Comparison of ENCODE assay signal across 10 cellular contexts in genomic region chr13:61410669-61411297, GRCh38. TPM values are rescaled to one million over a fixed set of nuclear protein-coding genes. Genes with fewer than 3 reads are reported as not detected.
DNase-seq lines count a peak whose midpoint lies in the region; ATAC-seq, FAIRE-seq and TF ChIP-seq lines count a peak whose summit lies in the region.
"Had no signal": no experiment of that assay in that cellular context is flagged by ENCODE, and none has a peak within 500 bp of the region (broad histone marks: within the 10 kb centered on the region; RNA-seq: fewer than 3 reads in every experiment).

No MANE protein-coding gene starts in this region.

- FAIRE-seq in A549 (lab: Jason Lieb, UNC): no peak
- FAIRE-seq: GM18507 had no signal

- TF ChIP-seq RAD21 in A549 (conservative IDR thresholded peaks at IDR 0.05 in 1 of 2, IDR thresholded peaks at IDR 0.05 in 1 of 2): peak; percentile 12 to 27; a peak in 1 of 5 replicates

- no peak overlapping the region for H3K27ac ChIP-seq in A549
- H3K27ac ChIP-seq: coronary artery had no signal

- TF ChIP-seq CTCF in A549 (IDR thresholded peaks at IDR 0.05): peak; percentile 33; the same call in 1 of the 3 replicates
- TF ChIP-seq CTCF in GM12873 (IDR thresholded peaks at IDR 0.05; ENCODE audit: insufficient read depth, low read depth, low read length, missing control alignments): peak; percentile 33
- peak; percentile 41 for TF ChIP-seq CTCF in fibroblast of the aortic adventitia (IDR thresholded peaks at IDR 0.05; ENCODE audit: insufficient read depth, low read length)

- no peaks in the 10 kb centered on the region for H3K4me1 ChIP-seq in A549

- DNase-seq in A549 (ENCODE audit: low read depth in 1 of 2, low spot score in 1 of 2) (peak in 1 of 2 experiments; percentile 8), OCI-M1 (lab: John Stamatoyannopoulos, UW) (peak; percentile 61), fibroblast of the aortic adventitia (ENCODE audit: low read depth) (peak; percentile 8), COLO668 (lab: John Stamatoyannopoulos, UW; ENCODE audit: unreplicated experiment) (no peak), epidermal melanocyte (ENCODE audit: insufficient read length, low spot score) (no peak)

- CTCF ChIA-PET in A549 (lab: Yijun Ruan, JAX): interaction anchor here (0.7 to 0.9 kb wide), 2 partner anchors 18 to 125 kb away, joined by 3 read pairs; no protein-coding TSS in a partner anchor

- H3K4me2 ChIP-seq in A549: no peak overlapping the region

- no peak overlapping the region for H3K4me3 ChIP-seq in A549
- no peak overlapping the region for H3K4me3 ChIP-seq in fibroblast of the aortic adventitia (ENCODE audit: low read depth, low read length)
- H3K4me3 ChIP-seq: coronary artery had no signal

- no peak for ATAC-seq in A549
- no peak for ATAC-seq in HG02970 (IDR thresholded peaks at IDR 0.05; ENCODE audit: low FRiP score, unreplicated experiment)
- ATAC-seq in HG03045 (IDR thresholded peaks at IDR 0.05; ENCODE audit: unreplicated experiment): no peak

- TF ChIP-seq EP300 in A549 (IDR thresholded peaks at IDR 0.05): no peak

- POLR2A ChIA-PET in A549 (lab: Yijun Ruan, JAX): no interaction called here

- no peaks in the 10 kb centered on the region for H3K9me3 ChIP-seq in A549

- 24% methylated on average over 1 of the region's 1 CpG for WGBS in A549 (ENCODE audit: missing lambda C conversion rate)

- TF ChIP-seq POLR2A in A549 (IDR thresholded peaks at IDR 0.05; ENCODE audit: low read length): no peak

TF ChIP-seq in A549, 52 proteins besides CTCF, POLR2A, EP300 and RAD21:
- TF ChIP-seq HES2 (IDR thresholded peaks at IDR 0.05) (no peak), SMC3 (IDR thresholded peaks at IDR 0.05) (peak; percentile 30; the same call in 1 of the 3 replicates)

RNA-seq across cellular contexts. Expression of gene PCDH20, which starts 4.9 kb away (rescaled TPM):
- polyA plus RNA-seq in A549 (2011; rRNA removed): 0.01 and 0.04 TPM in 2 replicates
- polyA plus RNA-seq in A549 (2012; cell fraction: cytosol; rRNA removed): not detected in 2 replicates
- polyA plus RNA-seq in A549 (2012; cell fraction: nucleus; rRNA removed): not detected in 2 replicates
- polyA plus RNA-seq in A549 (2017; fragmentation: RNase III; extraction: RNeasy Plus Mini Kit Qiagen cat#74134 plus additional on column Dnase treatment): not detected in 3 replicates
- 0.04 TPM in 1 of 2 replicates, not detected in the other for polyA minus RNA-seq in A549 (2011; rRNA and poly(A)+ RNA removed)
- 0.36 TPM in 1 of 2 replicates, not detected in the other for total RNA-seq in fibroblast of the aortic adventitia (ENCODE audit: low replicate concordance)

Comparison
In these comparisons a context has a peak if more than half of its experiments do, and no peak if none do; other contexts are left out.
1. DNase-seq: peak in OCI-M1 (single experiment) and fibroblast of the aortic adventitia (single experiment); none in COLO668 (single experiment) and epidermal melanocyte (single experiment).
2. Peak in every context shown above with its lines, with median percentiles within 50 percentile points of each other: CTCF ChIP-seq.